Comparison of ENCODE assay signal across 9 cellular contexts in genomic region chr11:36454991-36455611, GRCh38. TPM values are rescaled to one million over a fixed set of nuclear protein-coding genes. Genes with fewer than 3 reads are reported as not detected.
DNase-seq lines count a peak whose midpoint lies in the region; ATAC-seq and TF ChIP-seq lines count a peak whose summit lies in the region.
"Had no signal": no experiment of that assay in that cellular context is flagged by ENCODE, and none has a peak within 500 bp of the region (broad histone marks: within the 10 kb centered on the region; RNA-seq: fewer than 3 reads in every experiment).

No MANE protein-coding gene starts in this region.

- H3K56ac ChIP-seq in mesendoderm (ENCODE audit: low read length) = no peak overlapping the region

- H3K27ac ChIP-seq in mesendoderm (ENCODE audit: low read depth, low read length) (peak overlapping the region; percentile 9), upper lobe of right lung (peak overlapping the region; percentile 76)

- H3K4me1 ChIP-seq in mesendoderm (ENCODE audit: control insufficient read depth, low read depth, low read length) = no peaks in the 10 kb centered on the region
- peaks cover 34% of the 10 kb centered on the region for H3K4me1 ChIP-seq in upper lobe of right lung

- no peak overlapping the region for H4K5ac ChIP-seq in mesendoderm (ENCODE audit: low read length)

- H3K18ac ChIP-seq in mesendoderm (ENCODE audit: low read length) = peak overlapping the region; percentile 8

- no peak overlapping the region for H3K4ac ChIP-seq in mesendoderm (ENCODE audit: low read depth, low read length)

- H4K8ac ChIP-seq in mesendoderm (ENCODE audit: low read depth, low read length) = no peak overlapping the region

- H3K23ac ChIP-seq in mesendoderm (ENCODE audit: low read length) = no peak overlapping the region

- intact Hi-C loops in upper lobe of right lung (cut with DNase I) = no loop called here

- TF ChIP-seq CTCF in cardiac fibroblast (IDR thresholded peaks at IDR 0.05; ENCODE audit: low read depth, low read length) (no peak), upper lobe of right lung (IDR thresholded peaks at IDR 0.05) (no peak), GM10266 (IDR thresholded peaks at IDR 0.05; ENCODE audit: control insufficient read depth, insufficient read depth, low read depth, missing control alignments) (no peak)

- H3K4me2 ChIP-seq in mesendoderm (ENCODE audit: low read length) = no peak overlapping the region

- H3K4me3 ChIP-seq in cardiac fibroblast (replicated peaks in 1 of 2; ENCODE audit: low read depth in 2 of 2, low read length in 2 of 2) (no peak overlapping the region), mesendoderm (ENCODE audit: low read length) (no peak overlapping the region), upper lobe of right lung (no peak overlapping the region)

- H3K27me3 ChIP-seq in mesendoderm (ENCODE audit: insufficient read depth, low read length, poor library complexity) (no peaks in the 10 kb centered on the region), upper lobe of right lung (no peaks in the 10 kb centered on the region)

- no peak for ATAC-seq in upper lobe of right lung

- no peak overlapping the region for H3K9ac ChIP-seq in mesendoderm (ENCODE audit: low read length)

- H2BK5ac ChIP-seq in mesendoderm (ENCODE audit: low read length) = no peak overlapping the region

- no peaks in the 10 kb centered on the region for H3K79me1 ChIP-seq in mesendoderm (ENCODE audit: low read length)

- WGBS in mesendoderm (ENCODE audit: extremely low coverage, insufficient coverage, low lambda C conversion rate) = no CpG with 5 or more reads among the region's 16 CpGs

- H2BK15ac ChIP-seq in mesendoderm (replicated peaks; ENCODE audit: low read depth) = no peak overlapping the region

- no peaks in the 10 kb centered on the region for H3K36me3 ChIP-seq in mesendoderm (ENCODE audit: control insufficient read depth, insufficient read depth, low read length)
- H3K36me3 ChIP-seq in upper lobe of right lung = peaks cover 7% of the 10 kb centered on the region

- no peaks in the 10 kb centered on the region for H3K9me3 ChIP-seq in upper lobe of right lung

- H2AK5ac ChIP-seq in mesendoderm (ENCODE audit: low read length) = no peak overlapping the region

- no peaks in the 10 kb centered on the region for H3K79me2 ChIP-seq in mesendoderm (ENCODE audit: control insufficient read depth, insufficient read depth, low read length)

- no peak overlapping the region for H2BK120ac ChIP-seq in mesendoderm (ENCODE audit: low read depth, low read length)

- peak; percentile 20 for DNase-seq in NCI-H510A treated with DMSO at 0.1 percent for 48 hours (lab: John Stamatoyannopoulos, UW)
- no peak for DNase-seq in NCI-H510A (lab: John Stamatoyannopoulos, UW)
- peak; percentile 33 to 36 for DNase-seq in cardiac fibroblast (ENCODE audit: low read depth in 2 of 2)
- no peak for DNase-seq in mesendoderm
- no peak for DNase-seq in upper lobe of right lung
- DNase-seq in germinal center (ENCODE audit: low spot score) = no peak
- DNase-seq in OCI-M1 (lab: John Stamatoyannopoulos, UW) = no peak
- no peak for DNase-seq in GM10266 (ENCODE audit: extremely low spot score)
- DNase-seq: activated naive CD4-positive, alpha-beta T cell treated with Interleukin-2 at 50 U/mL for 16 hours had no signal

RNA-seq across cellular contexts. Expression of gene TRAF6, which starts 55.0 kb away (rescaled TPM):
- polyA plus RNA-seq in mesendoderm (2013, experiment 1 of 2) = 6.0 TPM
- 5.9 TPM for polyA plus RNA-seq in mesendoderm (2013, experiment 2 of 2)
- total RNA-seq in upper lobe of right lung = 13.5 TPM

Comparison
In these comparisons a context has a peak if more than half of its experiments do, and no peak if none do; other contexts are left out.
1. DNase-seq: peak in NCI-H510A treated with DMSO at 0.1 percent for 48 hours (single experiment) and cardiac fibroblast (2 of 2); none in NCI-H510A (single experiment), mesendoderm (single experiment), upper lobe of right lung (single experiment), germinal center (single experiment), OCI-M1 (single experiment) and GM10266 (single experiment).